Comparison of ENCODE assay signal across 23 cellular contexts in genomic region chr3:32093204-32093603, GRCh38. TPM values are rescaled to one million over a fixed set of nuclear protein-coding genes. Genes with fewer than 3 reads are reported as not detected.
DNase-seq lines count a peak whose midpoint lies in the region; ATAC-seq, FAIRE-seq and TF ChIP-seq lines count a peak whose summit lies in the region.
"Had no signal": no experiment of that assay in that cellular context is flagged by ENCODE, and none has a peak within 500 bp of the region (broad histone marks: within the 10 kb centered on the region; RNA-seq: fewer than 3 reads in every experiment).

No MANE protein-coding gene starts in this region.

- H3K27ac ChIP-seq in GM23338 (ENCODE audit: low read depth) (no peak overlapping the region), K562 (ENCODE audit: extremely low read depth, low read depth, low read length) (no peak overlapping the region)
- H3K27ac ChIP-seq: 22Rv1; A549; BLaER1 treated with 17β-estradiol and CSF1 and Interleukin-3, amounts not matched to agents 10 nM and 100 nM; C4-2B had no signal

- no peak for TF ChIP-seq RAD21 in K562 (CRISPR knock-in tag; conservative IDR thresholded peaks at IDR 0.05 in 1 of 2, IDR thresholded peaks at IDR 0.05 in 1 of 2)

- H3K9ac ChIP-seq in K562 (ENCODE audit: insufficient read depth in 1 of 2, low read depth in 2 of 2, low read length in 2 of 2): no peak overlapping the region
- H3K9ac ChIP-seq: BLaER1 treated with 17β-estradiol and CSF1 and Interleukin-3, amounts not matched to agents 10 nM and 100 nM had no signal

- H3K27me3 Mint-ChIP-seq in activated naive CD4-positive, alpha-beta T cell treated with anti-CD3 and anti-CD28 coated beads, Interleukin-2, amount 50 U/mL, for 24 hours: peaks cover 3% of the 10 kb centered on the region
- H3K27me3 Mint-ChIP-seq in GM23338 (ENCODE audit: insufficient read depth, low read depth, poor library complexity): peaks cover 2% of the 10 kb centered on the region
- H3K27me3 Mint-ChIP-seq in stimulated activated memory B cell treated with anti-CD40 and anti-IgM and Interleukin-4, amounts not matched to agents 10 μg/mL and 1 μg/mL and 100 μg/mL, for 72 hours: no peaks in the 10 kb centered on the region
- H3K27me3 Mint-ChIP-seq in activated CD4-positive, alpha-beta T cell treated with anti-CD3 and anti-CD28 coated beads, Interleukin-2, amount 10 ng/mL, durations not matched to agents 24 days and 14 days: peaks cover 46% of the 10 kb centered on the region

- peaks cover 8% of the 10 kb centered on the region for H3K4me1 Mint-ChIP-seq in activated naive CD4-positive, alpha-beta T cell treated with anti-CD3 and anti-CD28 coated beads, Interleukin-2, amount 50 U/mL, for 24 hours
- H3K4me1 Mint-ChIP-seq in GM23338: no peaks in the 10 kb centered on the region
- H3K4me1 Mint-ChIP-seq in stimulated activated memory B cell treated with anti-CD40 and anti-IgM and Interleukin-4, amounts not matched to agents 10 μg/mL and 1 μg/mL and 100 μg/mL, for 72 hours: peaks cover 16% of the 10 kb centered on the region
- H3K4me1 Mint-ChIP-seq in activated CD4-positive, alpha-beta T cell treated with anti-CD3 and anti-CD28 coated beads, Interleukin-2, amount 10 ng/mL, durations not matched to agents 24 days and 14 days: peaks cover 18% of the 10 kb centered on the region

- CTCF ChIA-PET in K562 (lab: Yijun Ruan, JAX; ENCODE audit: low intra/inter-chr PET ratio): no interaction called here

- in situ Hi-C loops in K562 (cut with MboI): no loop called here

- H3K4me3 ChIP-seq in GM23338 (no peak overlapping the region), K562 (no peak overlapping the region)
- H3K4me3 ChIP-seq: A549; BLaER1 treated with 17β-estradiol and CSF1 and Interleukin-3, amounts not matched to agents 10 nM and 100 nM had no signal

- H3K4me3 Mint-ChIP-seq in activated naive CD4-positive, alpha-beta T cell treated with anti-CD3 and anti-CD28 coated beads, Interleukin-2, amount 50 U/mL, for 24 hours: no peak overlapping the region
- H3K4me3 Mint-ChIP-seq in GM23338: no peak overlapping the region
- no peak overlapping the region for H3K4me3 Mint-ChIP-seq in stimulated activated memory B cell treated with anti-CD40 and anti-IgM and Interleukin-4, amounts not matched to agents 10 μg/mL and 1 μg/mL and 100 μg/mL, for 72 hours
- H3K4me3 Mint-ChIP-seq in activated CD4-positive, alpha-beta T cell treated with anti-CD3 and anti-CD28 coated beads, Interleukin-2, amount 10 ng/mL, durations not matched to agents 24 days and 14 days: no peak overlapping the region
- H3K4me3 Mint-ChIP-seq: B cell; CD4-positive, alpha-beta T cell; CD8-positive, alpha-beta T cell had no signal

- H3K9me3 Mint-ChIP-seq in activated naive CD4-positive, alpha-beta T cell treated with anti-CD3 and anti-CD28 coated beads, Interleukin-2, amount 50 U/mL, for 24 hours: no peaks in the 10 kb centered on the region
- peaks cover 4 to 5% of the 10 kb centered on the region in 2 donors for H3K9me3 Mint-ChIP-seq in activated naive CD4-positive, alpha-beta T cell treated with anti-CD3 and anti-CD28 coated beads, Interleukin-2, amount 50 U/mL, for 72 hours
- H3K9me3 Mint-ChIP-seq in GM23338: no peaks in the 10 kb centered on the region
- peaks cover 2% of the 10 kb centered on the region for H3K9me3 Mint-ChIP-seq in stimulated activated memory B cell treated with anti-CD40 and anti-IgM and Interleukin-4, amounts not matched to agents 10 μg/mL and 1 μg/mL and 100 μg/mL, for 72 hours
- H3K9me3 Mint-ChIP-seq in activated CD4-positive, alpha-beta T cell treated with anti-CD3 and anti-CD28 coated beads, Interleukin-2, amount 10 ng/mL, durations not matched to agents 24 days and 14 days: peaks cover 8% of the 10 kb centered on the region
- H3K9me3 Mint-ChIP-seq: CD4-positive, alpha-beta T cell had no signal

- H3K27me3 ChIP-seq in GM23338 (ENCODE audit: insufficient read depth) (no peaks in the 10 kb centered on the region), K562 (ENCODE audit: control insufficient read depth in 2 of 2, insufficient read depth in 2 of 2, low read length in 2 of 2) (no peaks in the 10 kb centered on the region)
- H3K27me3 ChIP-seq: BLaER1 treated with 17β-estradiol and CSF1 and Interleukin-3, amounts not matched to agents 10 nM and 100 nM had no signal

- H2AFZ ChIP-seq in GM23338 (0 out of 2 replicates have a peak overlapping the region, but pooled peaks have one; percentile 32), K562 (ENCODE audit: low read depth, low read length) (no peak overlapping the region)

- no peaks in the 10 kb centered on the region for H3F3A ChIP-seq in GM23338 (replicated peaks; ENCODE audit: low read depth)

- no TSS peak for BruUV-seq in K562 (replicated peaks; lab: Mats Ljungman, UMichigan)

- DNase-seq in activated naive CD4-positive, alpha-beta T cell treated with anti-CD3 and anti-CD28 coated beads, Interleukin-2, amount 50 U/mL, for 72 hours (ENCODE audit: low spot score in 2 of 2): no peak
- no peak for DNase-seq in GM23338 (ENCODE audit: low spot score)
- no peak for DNase-seq in K562 (ENCODE audit: extremely low read depth in 1 of 4, low spot score in 3 of 4)
- no peak for DNase-seq in activated CD4-positive, alpha-beta T cell treated with anti-CD3 and anti-CD28 coated beads, Interleukin-2, amount 10 ng/mL, durations not matched to agents 24 days and 14 days
- no peak for DNase-seq in activated effector memory CD4-positive, alpha-beta T cell treated with Interleukin-2 at 50 U/mL for 16 hours
- DNase-seq: AML-193; Caco-2; Calu3; CD4-positive, alpha-beta T cell; CD8-positive, alpha-beta T cell; DMS79 treated with DMSO at 0.1 percent for 48 hours; GF-D8 had no signal

- TF ChIP-seq CTCF in GM23338 (conservative IDR thresholded peaks at IDR 0.05; ENCODE audit: low read depth in 2 of 2) (no peak), K562 (IDR thresholded peaks at IDR 0.05 in 2 of 3, conservative IDR thresholded peaks at IDR 0.05 in 1 of 3; ENCODE audit: insufficient read depth in 2 of 3, low read depth in 1 of 3, low read length in 3 of 3) (no peak)

- no peak overlapping the region for H3K4me2 ChIP-seq in GM23338
- no peak overlapping the region for H3K4me2 ChIP-seq in K562 (ENCODE audit: insufficient read depth, low read length)
- H3K4me2 ChIP-seq: A549; BLaER1 treated with 17β-estradiol and CSF1 and Interleukin-3, amounts not matched to agents 10 nM and 100 nM had no signal

- H3K9me2 ChIP-seq in GM23338 (ENCODE audit: insufficient read depth): no peaks in the 10 kb centered on the region

- H3K4me1 ChIP-seq in GM23338 (ENCODE audit: insufficient read depth) (no peaks in the 10 kb centered on the region), K562 (replicated peaks in 1 of 2; ENCODE audit: control insufficient read depth in 2 of 2, insufficient read depth in 2 of 2, low read length in 2 of 2) (peaks cover 0 to 4% of the 10 kb centered on the region in 2 experiments; a peak in 2 of 5 replicates)
- H3K4me1 ChIP-seq: Caco-2 had no signal

- no peak for ATAC-seq in activated naive CD4-positive, alpha-beta T cell treated with anti-CD3 and anti-CD28 coated beads, Interleukin-2, amount 50 U/mL, for 72 hours
- ATAC-seq in GM23338 (no peak), K562 (no peak)
- ATAC-seq in stimulated activated memory B cell treated with anti-CD40 and anti-IgM and Interleukin-4, amounts not matched to agents 10 μg/mL and 1 μg/mL and 100 μg/mL, for 72 hours: no peak
- ATAC-seq: A549; CD8-positive, alpha-beta T cell had no signal

- POLR2A ChIA-PET in K562 (lab: Yijun Ruan, JAX): no interaction called here

- peaks cover 3% of the 10 kb centered on the region for H3K36me3 Mint-ChIP-seq in activated naive CD4-positive, alpha-beta T cell treated with anti-CD3 and anti-CD28 coated beads, Interleukin-2, amount 50 U/mL, for 24 hours
- H3K36me3 Mint-ChIP-seq in activated naive CD4-positive, alpha-beta T cell treated with anti-CD3 and anti-CD28 coated beads, Interleukin-2, amount 50 U/mL, for 72 hours: no peaks in the 10 kb centered on the region
- no peaks in the 10 kb centered on the region for H3K36me3 Mint-ChIP-seq in GM23338 (ENCODE audit: low read depth)
- H3K36me3 Mint-ChIP-seq in stimulated activated memory B cell treated with anti-CD40 and anti-IgM and Interleukin-4, amounts not matched to agents 10 μg/mL and 1 μg/mL and 100 μg/mL, for 72 hours: no peaks in the 10 kb centered on the region
- no peaks in the 10 kb centered on the region for H3K36me3 Mint-ChIP-seq in activated CD4-positive, alpha-beta T cell treated with anti-CD3 and anti-CD28 coated beads, Interleukin-2, amount 10 ng/mL, durations not matched to agents 24 days and 14 days (ENCODE audit: low read depth)
- H3K36me3 Mint-ChIP-seq: CD8-positive, alpha-beta T cell had no signal

- no peaks in the 10 kb centered on the region for H3K79me2 ChIP-seq in GM23338 (replicated peaks; ENCODE audit: insufficient read depth)
- no peaks in the 10 kb centered on the region for H3K79me2 ChIP-seq in K562 (ENCODE audit: control insufficient read depth, insufficient read depth, low read length)

- intact Hi-C loops in K562 (cut with micrococcal nuclease): no loop called here
- intact Hi-C loops in activated CD4-positive, alpha-beta T cell treated with anti-CD3 and anti-CD28 coated beads, Interleukin-2, amount 10 ng/mL, durations not matched to agents 24 days and 14 days (cut with micrococcal nuclease): no loop called here

- no peaks in the 10 kb centered on the region for H3K9me1 ChIP-seq in K562 (ENCODE audit: control insufficient read depth, insufficient read depth, low read length)

- H3K9me3 ChIP-seq in K562 (replicated peaks; ENCODE audit: control insufficient read depth, insufficient read depth, low read depth, low read length): no peaks in the 10 kb centered on the region
- H3K9me3 ChIP-seq: A549, Caco-2 had no signal

- H3K27ac Mint-ChIP-seq in activated naive CD4-positive, alpha-beta T cell treated with anti-CD3 and anti-CD28 coated beads, Interleukin-2, amount 50 U/mL, for 24 hours: peak overlapping the region; percentile 4
- H3K27ac Mint-ChIP-seq in activated naive CD4-positive, alpha-beta T cell treated with anti-CD3 and anti-CD28 coated beads, Interleukin-2, amount 50 U/mL, for 72 hours: no peak overlapping the region
- no peak overlapping the region for H3K27ac Mint-ChIP-seq in GM23338
- peak overlapping the region; percentile 65 for H3K27ac Mint-ChIP-seq in stimulated activated memory B cell treated with anti-CD40 and anti-IgM and Interleukin-4, amounts not matched to agents 10 μg/mL and 1 μg/mL and 100 μg/mL, for 72 hours
- H3K27ac Mint-ChIP-seq in activated CD4-positive, alpha-beta T cell treated with anti-CD3 and anti-CD28 coated beads, Interleukin-2, amount 10 ng/mL, durations not matched to agents 24 days and 14 days: no peak overlapping the region
- H3K27ac Mint-ChIP-seq: B cell; CD4-positive, alpha-beta T cell; CD8-positive, alpha-beta T cell had no signal

- TF ChIP-seq EP300 in K562 (IDR thresholded peaks at IDR 0.05; ENCODE audit: low read length): no peak

- H4K20me1 ChIP-seq in GM23338 (replicated peaks; ENCODE audit: insufficient read depth) (no peaks in the 10 kb centered on the region), K562 (replicated peaks; ENCODE audit: control insufficient read depth, insufficient read depth, low read length) (no peaks in the 10 kb centered on the region)
- H4K20me1 ChIP-seq: BLaER1 treated with 17β-estradiol and CSF1 and Interleukin-3, amounts not matched to agents 10 nM and 100 nM had no signal

- WGBS in K562 (ENCODE audit: insufficient coverage, low coverage, missing lambda C conversion rate): 21% methylated on average over 5 of the region's 5 CpGs

- H3K36me3 ChIP-seq in GM23338 (ENCODE audit: insufficient read depth): no peaks in the 10 kb centered on the region
- H3K36me3 ChIP-seq in K562 (ENCODE audit: control insufficient read depth, insufficient read depth, low read length): no peaks in the 10 kb centered on the region
- H3K36me3 ChIP-seq: BLaER1 treated with 17β-estradiol and CSF1 and Interleukin-3, amounts not matched to agents 10 nM and 100 nM had no signal

- no peak for FAIRE-seq in K562 (lab: Jason Lieb, UNC)
- FAIRE-seq: A549, D721Med, G401.6, GM12891, GM19239 had no signal

- no peak for TF ChIP-seq POLR2A in K562 (conservative IDR thresholded peaks at IDR 0.05)

RNA-seq across cellular contexts. Expression of gene GPD1L, which starts 13.2 kb away (rescaled TPM):
- 10 to 100 TPM in 1 of 2 donors, 1 to 10 TPM in 1; 8.4 to 13.6 TPM for total RNA-seq in activated naive CD4-positive, alpha-beta T cell treated with anti-CD3 and anti-CD28 coated beads, Interleukin-2, amount 50 U/mL, for 72 hours
- total RNA-seq in GM23338 (2014; rRNA removed; shearing (Covaris generic)): 6.4 and 8.4 TPM in 2 replicates
- polyA plus RNA-seq in GM23338 (2016; fragmentation: Nextera tagmentation; extraction: Ambion mirVana) (1.9 and 2.0 TPM in 2 replicates), K562 (2011; rRNA removed) (4.9 and 10.2 TPM in 2 replicates), K562 (2014; fragmentation: Illumina TruSeq; extraction: Trizol) (12.3 and 14.2 TPM in 2 replicates), K562 (2014; fragmentation: Nextera tagmentation; extraction: Ambion mirVana) (1 to 10 TPM; 1.6 to 4.0 TPM), K562 (2014; rRNA removed) (9.9 and 10.2 TPM in 2 replicates)
- total RNA-seq in K562 (2011; cell fraction: chromatin; rRNA removed; ENCODE audit: low replicate concordance): 4.3 TPM in 2 replicates
- 1.6 and 2.2 TPM in 2 replicates for total RNA-seq in K562 (2011; cell fraction: nucleolus; rRNA removed)
- 2.6 and 4.7 TPM in 2 replicates for total RNA-seq in K562 (2011; cell fraction: nucleoplasm; rRNA removed)
- total RNA-seq in K562 (2014; rRNA removed) (11.1 and 17.3 TPM in 2 replicates), K562 (2014; rRNA removed; fragmentation: Illumina TruSeq; extraction: Trizol) (13.6 and 14.1 TPM in 2 replicates), K562 (2015; rRNA removed; fragmentation: Illumina TruSeq; extraction: Trizol) (12.2 and 13.8 TPM in 2 replicates), K562 (2021) (12.3 and 14.7 TPM in 2 replicates)
- 3.6 and 3.7 TPM in 2 replicates for polyA plus RNA-seq in K562 (2011; cell fraction: cytosol; rRNA removed)
- polyA plus RNA-seq in K562 (2011; cell fraction: nucleus; rRNA removed): 2.3 and 3.5 TPM in 2 replicates
- polyA plus RNA-seq in K562 (2012): 9.7 and 14.9 TPM in 2 replicates
- polyA minus RNA-seq in K562 (2011; rRNA and poly(A)+ RNA removed): 6.3 and 10.9 TPM in 2 replicates
- polyA minus RNA-seq in K562 (2011; cell fraction: cytosol; rRNA and poly(A)+ RNA removed): 1.7 and 5.5 TPM in 2 replicates
- polyA minus RNA-seq in K562 (2011; cell fraction: nucleus; rRNA and poly(A)+ RNA removed): 1.3 and 1.4 TPM in 2 replicates
- total RNA-seq in activated CD4-positive, alpha-beta T cell treated with anti-CD3 and anti-CD28 coated beads, Interleukin-2, amount 10 ng/mL, durations not matched to agents 24 days and 14 days: 19.0 and 20.0 TPM in 2 replicates

Comparison
In these comparisons a context has a peak if more than half of its experiments do, and no peak if none do; other contexts are left out.
1. H3K27ac Mint-ChIP-seq: peak in activated naive CD4-positive, alpha-beta T cell treated with anti-CD3 and anti-CD28 coated beads, Interleukin-2, amount 50 U/mL, for 24 hours (single experiment) and stimulated activated memory B cell treated with anti-CD40 and anti-IgM and Interleukin-4, amounts not matched to agents 10 μg/mL and 1 μg/mL and 100 μg/mL, for 72 hours (single experiment); none in activated naive CD4-positive, alpha-beta T cell treated with anti-CD3 and anti-CD28 coated beads, Interleukin-2, amount 50 U/mL, for 72 hours (0 of 2), GM23338 (single experiment) and activated CD4-positive, alpha-beta T cell treated with anti-CD3 and anti-CD28 coated beads, Interleukin-2, amount 10 ng/mL, durations not matched to agents 24 days and 14 days (single experiment).